Comparison of ENCODE assay signal across 23 cellular contexts in genomic region chr14:61928300-61928699, GRCh38.
DNase-seq lines count a peak whose midpoint lies in the region; ATAC-seq, FAIRE-seq and TF ChIP-seq lines count a peak whose summit lies in the region.
"Had no signal": no experiment of that assay in that cellular context is flagged by ENCODE, and none has a peak within 500 bp of the region (broad histone marks: within the 10 kb centered on the region; RNA-seq: fewer than 3 reads in every experiment).

No MANE protein-coding gene starts in this region.

- peak overlapping the region; percentile 86 for H3K27ac ChIP-seq in RWPE2 (ENCODE audit: poor library complexity, severe bottlenecking)
- no peak overlapping the region for H3K27ac ChIP-seq in endothelial cell of umbilical vein (ENCODE audit: insufficient read depth, low read depth, low read length)
- peak overlapping the region; percentile 77 for H3K27ac ChIP-seq in keratinocyte (ENCODE audit: control insufficient read depth, insufficient read depth, low read length)
- H3K27ac ChIP-seq: HL-60 had no signal

- H3K36me3 ChIP-seq in RWPE2 (ENCODE audit: low read depth) = no peaks in the 10 kb centered on the region
- H3K36me3 ChIP-seq in endothelial cell of umbilical vein (ENCODE audit: control insufficient read depth in 2 of 2, extremely low read depth in 1 of 2, insufficient read depth in 2 of 2, low read length in 2 of 2) = no peaks in the 10 kb centered on the region
- H3K36me3 ChIP-seq in keratinocyte (ENCODE audit: control insufficient read depth in 2 of 2, extremely low read depth in 1 of 2, insufficient read depth in 2 of 2, low read length in 2 of 2) = no peaks in the 10 kb centered on the region
- H3K36me3 ChIP-seq: BE2C had no signal

- H3K4me3 Mint-ChIP-seq in Calu3 (ENCODE audit: low read depth, unreplicated experiment) = peak overlapping the region; percentile 54
- H3K4me3 Mint-ChIP-seq: CD4-positive, CD25-positive, alpha-beta regulatory T cell had no signal

- H3K9me3 Mint-ChIP-seq in Calu3 (ENCODE audit: low read depth, unreplicated experiment) = peaks cover 2% of the 10 kb centered on the region
- H3K9me3 Mint-ChIP-seq: CD4-positive, CD25-positive, alpha-beta regulatory T cell had no signal

- no peak overlapping the region for H3K9ac ChIP-seq in endothelial cell of umbilical vein (replicated peaks; ENCODE audit: extremely low read depth, insufficient read depth, low read length)
- H3K9ac ChIP-seq in keratinocyte (ENCODE audit: control insufficient read depth, extremely low read depth, insufficient read depth, low read length) = peak overlapping the region; percentile 34
- H3K9ac ChIP-seq: SK-N-SH had no signal

- TF ChIP-seq POLR2A in endothelial cell of umbilical vein (IDR thresholded peaks at IDR 0.05; ENCODE audit: low read depth, low read length) = no peak

- dilution Hi-C loops in endothelial cell of umbilical vein (cut with MboI; ENCODE audit: extremely low pct_ligation_motif_present, low sequenced_read_pairs) (no loop called here), keratinocyte (cut with MboI; ENCODE audit: extremely low pct_ligation_motif_present, low sequenced_read_pairs) (no loop called here)

- peaks cover 30% of the 10 kb centered on the region for H3K4me1 ChIP-seq in RWPE2 (ENCODE audit: insufficient read depth, poor library complexity, severe bottlenecking)
- no peaks in the 10 kb centered on the region for H3K4me1 ChIP-seq in endothelial cell of umbilical vein (ENCODE audit: control insufficient read depth, extremely low read depth, insufficient read depth, low read length)
- H3K4me1 ChIP-seq in keratinocyte (ENCODE audit: control insufficient read depth, extremely low read depth, insufficient read depth, low read length) = peaks cover 25% of the 10 kb centered on the region
- H3K4me1 ChIP-seq: BE2C had no signal

- peaks cover 9% of the 10 kb centered on the region for H3K36me3 Mint-ChIP-seq in Calu3 (ENCODE audit: insufficient read depth, unreplicated experiment)
- H3K36me3 Mint-ChIP-seq: CD4-positive, CD25-positive, alpha-beta regulatory T cell had no signal

- TF ChIP-seq CTCF in Calu3 (IDR thresholded peaks at IDR 0.05; ENCODE audit: unreplicated experiment) (no peak), RWPE2 (IDR thresholded peaks at IDR 0.05; ENCODE audit: poor library complexity, severe bottlenecking) (no peak), endothelial cell of umbilical vein (IDR thresholded peaks at IDR 0.05; ENCODE audit: extremely low read depth in 1 of 2, insufficient read depth in 1 of 2, low read depth in 1 of 2, low read length in 2 of 2) (no peak), keratinocyte (optimal IDR thresholded peaks at IDR 0.05 in 1 of 3, IDR thresholded peaks at IDR 0.05 in 1 of 3, conservative IDR thresholded peaks at IDR 0.05 in 1 of 3; ENCODE audit: extremely low read depth in 1 of 3, insufficient read depth in 2 of 3, low read length in 3 of 3) (no peak)

- intact Hi-C loops in Calu3 (cut with micrococcal nuclease; ENCODE audit: unreplicated experiment) = loop anchor here (5.0 to 10.0 kb wide), 2 partner anchors 64 to 107 kb away; no protein-coding TSS in a partner anchor
- intact Hi-C loops in endothelial cell of umbilical vein (cut with micrococcal nuclease) = no loop called here

- H2AFZ ChIP-seq in endothelial cell of umbilical vein (ENCODE audit: low read depth, low read length) (no peak overlapping the region), keratinocyte (ENCODE audit: control insufficient read depth, low read length) (peak overlapping the region; percentile 76)

- BruUV-seq in Calu3 (replicated peaks; lab: Mats Ljungman, UMichigan) (no TSS peak), endothelial cell of umbilical vein (replicated peaks; lab: Mats Ljungman, UMichigan) (no TSS peak)

- no peak for ATAC-seq in RWPE2 (ENCODE audit: low read depth)

- CTCF ChIA-PET in Calu3 (lab: Charles Lee) (interaction anchor here (0.7 to 3.6 kb wide), 3 partner anchors 37 to 391 kb away, joined by 3 to 23 read pairs (median 3); no protein-coding TSS in a partner anchor), endothelial cell of umbilical vein (lab: Charles Lee) (no interaction called here)

- POLR2A ChIA-PET in endothelial cell of umbilical vein (lab: Charles Lee) = no interaction called here

- H3K27me3 ChIP-seq in RWPE2 (ENCODE audit: insufficient read depth, poor library complexity, severe bottlenecking) (no peaks in the 10 kb centered on the region), endothelial cell of umbilical vein (ENCODE audit: control insufficient read depth in 2 of 2, insufficient read depth in 2 of 2, low read length in 2 of 2) (peaks cover 8 to 27% of the 10 kb centered on the region in 2 experiments), keratinocyte (ENCODE audit: control insufficient read depth, extremely low read depth, insufficient read depth, low read length) (no peaks in the 10 kb centered on the region)

- H3K27me3 Mint-ChIP-seq in Calu3 (ENCODE audit: unreplicated experiment) = no peaks in the 10 kb centered on the region

- no peak for DNase-seq in Calu3
- DNase-seq in RWPE2 (ENCODE audit: low spot score) = no peak
- no peak for DNase-seq in endothelial cell of umbilical vein (ENCODE audit: low read depth, low spot score)
- DNase-seq in keratinocyte (ENCODE audit: low read depth, low spot score) = no peak
- no peak for DNase-seq in globus pallidus (ENCODE audit: low spot score)
- no peak for DNase-seq in anterior cingulate cortex (lab: John Stamatoyannopoulos, UW)
- no peak for DNase-seq in NAMALWA (ENCODE audit: low spot score)
- DNase-seq in HCEC 1CT = no peak
- DNase-seq: 8988T; BE2C; Caco-2; CD4-positive, CD25-positive, alpha-beta regulatory T cell; DMS153; GF-D8; NCI-H1048; NCI-H1436 treated with DMSO at 0.1 percent for 48 hours; NCI-H2029 treated with DMSO at 0.1 percent for 48 hours; NCI-H2171; NCI-H446; SHP77 treated with DMSO at 0.1 percent for 48 hours; SK-N-SH had no signal

- H3K79me2 ChIP-seq in endothelial cell of umbilical vein (ENCODE audit: control insufficient read depth, insufficient read depth, low read length) (no peaks in the 10 kb centered on the region), keratinocyte (ENCODE audit: control insufficient read depth, insufficient read depth, low read length) (no peaks in the 10 kb centered on the region)

- H3K9me3 ChIP-seq in RWPE2 (ENCODE audit: severe bottlenecking) = no peaks in the 10 kb centered on the region
- no peaks in the 10 kb centered on the region for H3K9me3 ChIP-seq in endothelial cell of umbilical vein (replicated peaks; ENCODE audit: control insufficient read depth, insufficient read depth, low read length)
- no peaks in the 10 kb centered on the region for H3K9me3 ChIP-seq in keratinocyte (ENCODE audit: control insufficient read depth, low read depth, low read length)
- H3K9me3 ChIP-seq: BE2C, Caco-2, SK-N-SH had no signal

- no peaks in the 10 kb centered on the region for H4K20me1 ChIP-seq in endothelial cell of umbilical vein (replicated peaks; ENCODE audit: control insufficient read depth, extremely low read depth, insufficient read depth, low read length)
- no peaks in the 10 kb centered on the region for H4K20me1 ChIP-seq in keratinocyte (ENCODE audit: control insufficient read depth, extremely low read depth, insufficient read depth, low read length)

- H3K9me1 ChIP-seq in endothelial cell of umbilical vein (replicated peaks; ENCODE audit: control insufficient read depth, extremely low read depth, insufficient read depth, low read length) (no peaks in the 10 kb centered on the region), keratinocyte (ENCODE audit: control insufficient read depth, extremely low read depth, insufficient read depth, low read length) (no peaks in the 10 kb centered on the region)

- H3K27ac Mint-ChIP-seq in Calu3 (ENCODE audit: unreplicated experiment) = peak overlapping the region; percentile 78
- H3K27ac Mint-ChIP-seq: CD4-positive, CD25-positive, alpha-beta regulatory T cell had no signal

- H3K4me1 Mint-ChIP-seq in Calu3 (ENCODE audit: low read depth, unreplicated experiment) = peaks cover 62% of the 10 kb centered on the region
- H3K4me1 Mint-ChIP-seq: CD4-positive, CD25-positive, alpha-beta regulatory T cell had no signal

- FAIRE-seq in endothelial cell of umbilical vein (lab: Jason Lieb, UNC) (peak; percentile 37), keratinocyte (lab: Jason Lieb, UNC) (peak; percentile 53)
- FAIRE-seq: H54 had no signal

- H3K4me2 ChIP-seq in endothelial cell of umbilical vein (ENCODE audit: insufficient read depth, low read length) = no peak overlapping the region
- peak overlapping the region; percentile 84 for H3K4me2 ChIP-seq in keratinocyte (ENCODE audit: control insufficient read depth, extremely low read depth, insufficient read depth, low read depth, low read length)

- H3K4me3 ChIP-seq in RWPE2 (ENCODE audit: severe bottlenecking) (no peak overlapping the region), endothelial cell of umbilical vein (replicated peaks in 1 of 3; ENCODE audit: insufficient read depth in 1 of 3, low read depth in 1 of 3, low read length in 3 of 3) (no peak overlapping the region), keratinocyte (ENCODE audit: control insufficient read depth in 2 of 3, extremely low read depth in 1 of 3, insufficient read depth in 2 of 3, low read depth in 1 of 3, low read length in 3 of 3) (peak overlapping the region in 1 of 3 experiments; percentile 63)

TF ChIP-seq in endothelial cell of umbilical vein, 7 proteins besides CTCF, POLR2A, EP300 and RAD21:
- TF ChIP-seq FOS (IDR thresholded peaks at IDR 0.05; ENCODE audit: borderline replicate concordance, insufficient read depth, low read length) = no peak
- no peak for TF ChIP-seq GATA2 (IDR thresholded peaks at IDR 0.05; ENCODE audit: insufficient read depth, insufficient read length, low read depth, low read length)
- TF ChIP-seq POLR2AphosphoS5 (IDR thresholded peaks at IDR 0.05; ENCODE audit: insufficient read depth, low read depth, low read length) = no peak
- TF ChIP-seq JUN (IDR thresholded peaks at IDR 0.05; ENCODE audit: borderline replicate concordance, insufficient read depth, insufficient read length, low read depth) = no peak
- TF ChIP-seq MYC (IDR thresholded peaks at IDR 0.05; ENCODE audit: low read depth, low read length) = no peak
- no peak for TF ChIP-seq EZH2 (IDR thresholded peaks at IDR 0.05; ENCODE audit: borderline replicate concordance, low read depth, low read length, severe bottlenecking)
- TF ChIP-seq, protein P1, sequence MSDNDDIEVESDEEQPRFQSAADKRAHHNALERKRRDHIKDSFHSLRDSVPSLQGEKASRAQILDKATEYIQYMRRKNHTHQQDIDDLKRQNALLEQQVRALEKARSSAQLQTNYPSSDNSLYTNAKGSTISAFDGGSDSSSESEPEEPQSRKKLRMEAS (IDR thresholded peaks at IDR 0.05; ENCODE audit: insufficient read depth, insufficient read length) = no peak
